ENCODE assay signal across 12 cellular contexts in the genomic region with DNA sequence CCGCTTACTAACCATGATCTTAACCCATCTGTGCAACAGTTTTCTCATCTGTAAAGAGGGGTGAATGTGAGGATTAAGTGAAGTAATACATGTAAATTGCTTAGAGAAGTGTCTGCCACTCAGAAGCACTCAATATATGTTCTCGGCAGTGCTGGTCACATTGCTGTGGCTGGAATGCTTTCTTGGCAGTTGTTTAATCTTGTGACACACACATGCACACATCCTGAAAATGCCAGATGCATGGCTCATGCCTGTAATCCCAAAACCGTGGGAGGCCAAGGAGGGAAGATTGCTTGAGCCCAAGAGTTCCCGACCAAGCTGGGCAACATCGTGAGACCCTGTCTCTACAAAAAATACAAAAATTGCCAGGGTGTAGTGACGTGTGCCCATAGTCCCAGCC. TPM values are rescaled to one million over a fixed set of nuclear protein-coding genes. Genes with fewer than 3 reads are reported as not detected.
DNase-seq lines count a peak whose midpoint lies in the region; ATAC-seq and TF ChIP-seq lines count a peak whose summit lies in the region.
"Had no signal": no experiment of that assay in that cellular context is flagged by ENCODE, and none has a peak within 500 bp of the region (broad histone marks: within the 10 kb centered on the region; RNA-seq: fewer than 3 reads in every experiment).

No MANE protein-coding gene starts in this region.

- WGBS in IMR-90 (ENCODE audit: extremely low coverage in 2 of 2, insufficient read length in 1 of 2), 2 experiments = 80% methylated on average over 1 of the region's 6 CpGs; no CpG with 5 or more reads in 1 of the 2 experiments
- WGBS in mesenchymal stem cell = 29% methylated on average over 5 of the region's 6 CpGs

- TF ChIP-seq CTCF in IMR-90 (conservative IDR thresholded peaks at IDR 0.05; ENCODE audit: low read depth, low read length) = no peak
- TF ChIP-seq CTCF in choroid plexus epithelial cell (conservative IDR thresholded peaks at IDR 0.05; ENCODE audit: low read depth, low read length) = no peak
- no peak for TF ChIP-seq CTCF in GM23338 (conservative IDR thresholded peaks at IDR 0.05; ENCODE audit: low read depth in 2 of 2)
- TF ChIP-seq CTCF in mesothelial cell of epicardium (IDR thresholded peaks at IDR 0.05; ENCODE audit: unreplicated experiment) = no peak

- H2BK5ac ChIP-seq in IMR-90 (ENCODE audit: low read depth, low read length, poor library complexity, severe bottlenecking) = peak overlapping the region; percentile 83
- no peak overlapping the region for H2BK5ac ChIP-seq in mesenchymal stem cell (ENCODE audit: low read depth, low read length, poor library complexity, severe bottlenecking)

- H2AK9ac ChIP-seq in IMR-90 (replicated peaks; ENCODE audit: low read depth, low read length, poor library complexity) = peak overlapping the region; percentile 48

- H3K4me2 ChIP-seq in IMR-90 (ENCODE audit: low read depth, low read length) (peak overlapping the region; percentile 14), mesenchymal stem cell (ENCODE audit: low read length, poor library complexity, severe bottlenecking) (no peak overlapping the region), GM23338 (no peak overlapping the region)

- H3K23ac ChIP-seq in IMR-90 (ENCODE audit: low read depth, low read length) (peak overlapping the region; percentile 51), mesenchymal stem cell (ENCODE audit: low read length in 2 of 2) (no peak overlapping the region)

- no peak overlapping the region for H3K4me3 Mint-ChIP-seq in GM23338
- H3K4me3 Mint-ChIP-seq in mesothelial cell of epicardium = no peak overlapping the region
- H3K4me3 Mint-ChIP-seq: CD4-positive, CD25-positive, alpha-beta regulatory T cell had no signal

- H3K4ac ChIP-seq in IMR-90 (ENCODE audit: low read depth, low read length) (peak overlapping the region; percentile 83), mesenchymal stem cell (ENCODE audit: low read depth in 1 of 2, low read length in 2 of 2) (no peak overlapping the region)

- intact Hi-C loops in IMR-90 (cut with micrococcal nuclease) = no loop called here

- H3F3A ChIP-seq in GM23338 (replicated peaks; ENCODE audit: low read depth) = no peaks in the 10 kb centered on the region

- TF ChIP-seq POLR2A in IMR-90 (IDR thresholded peaks at IDR 0.05; ENCODE audit: low read depth, low read length) = no peak

- H2AFZ ChIP-seq in IMR-90 (replicated peaks; ENCODE audit: low read length, poor library complexity) (peak overlapping the region; percentile 72), mesenchymal stem cell (ENCODE audit: low read depth, low read length) (no peak overlapping the region), GM23338 (no peak overlapping the region)

- H3K79me1 ChIP-seq in IMR-90 (ENCODE audit: low read depth in 1 of 2, low read length in 2 of 2) (0 out of 4 replicates have a peak, but pooled peaks cover 0 to 3% of the 10 kb centered on the region in 2 experiments), mesenchymal stem cell (replicated peaks; ENCODE audit: low read length, poor library complexity, severe bottlenecking) (no peaks in the 10 kb centered on the region)

- H3K79me2 ChIP-seq in GM23338 (replicated peaks; ENCODE audit: insufficient read depth) = no peaks in the 10 kb centered on the region

- no peak for TF ChIP-seq RAD21 in IMR-90 (IDR thresholded peaks at IDR 0.05; ENCODE audit: low read length)

- H3K9me1 ChIP-seq in IMR-90 (ENCODE audit: insufficient read depth, low read length) = peaks cover 16% of the 10 kb centered on the region

- POLR2A ChIA-PET in IMR-90 (lab: Charles Lee; ENCODE audit: unreplicated experiment) = no interaction called here

- no peak overlapping the region for H3K4me3 ChIP-seq in IMR-90 (ENCODE audit: insufficient read depth, low read depth, low read length)
- no peak overlapping the region for H3K4me3 ChIP-seq in choroid plexus epithelial cell (ENCODE audit: low read depth, low read length)
- no peak overlapping the region for H3K4me3 ChIP-seq in mesenchymal stem cell (ENCODE audit: insufficient read depth in 1 of 2, low read depth in 1 of 2, low read length in 2 of 2)
- H3K4me3 ChIP-seq in GM23338 = no peak overlapping the region
- H3K4me3 ChIP-seq: body of pancreas had no signal

- H3K36me3 Mint-ChIP-seq in GM23338 (ENCODE audit: low read depth) (no peaks in the 10 kb centered on the region), mesothelial cell of epicardium (no peaks in the 10 kb centered on the region)
- H3K36me3 Mint-ChIP-seq: CD4-positive, CD25-positive, alpha-beta regulatory T cell had no signal

- BruUV-seq in IMR-90 (replicated peaks; lab: Mats Ljungman, UMichigan) = no TSS peak

- H3K27me3 ChIP-seq in IMR-90 (ENCODE audit: control insufficient read depth, insufficient read depth, low read length) (no peaks in the 10 kb centered on the region; the same call in 1 of the 2 replicates), mesenchymal stem cell (ENCODE audit: control insufficient read depth in 1 of 2, insufficient read depth in 1 of 2, low read length in 2 of 2) (peaks cover 0 to 14% of the 10 kb centered on the region in 2 experiments), GM23338 (ENCODE audit: insufficient read depth) (no peaks in the 10 kb centered on the region)
- H3K27me3 ChIP-seq: body of pancreas had no signal

- peak overlapping the region; percentile 88 for H2BK20ac ChIP-seq in IMR-90 (ENCODE audit: low read depth, low read length)

- no peaks in the 10 kb centered on the region for H3K9me3 ChIP-seq in IMR-90 (ENCODE audit: control insufficient read depth, insufficient read depth, low read length)
- H3K9me3 ChIP-seq in mesenchymal stem cell (ENCODE audit: control insufficient read depth, low read length) = no peaks in the 10 kb centered on the region
- H3K9me3 ChIP-seq: body of pancreas had no signal

- H3K14ac ChIP-seq in IMR-90 (replicated peaks; ENCODE audit: low read depth, low read length) (peak overlapping the region; percentile 80), mesenchymal stem cell (ENCODE audit: low read length in 2 of 2) (no peak overlapping the region)

- peaks cover 27% of the 10 kb centered on the region for H3K4me1 Mint-ChIP-seq in GM23338
- no peaks in the 10 kb centered on the region for H3K4me1 Mint-ChIP-seq in mesothelial cell of epicardium

- peak; percentile 89 for ATAC-seq in IMR-90 (ENCODE audit: low read depth)
- no peak for ATAC-seq in GM23338
- ATAC-seq in HG02759 (IDR thresholded peaks at IDR 0.05; ENCODE audit: unreplicated experiment) = no peak
- ATAC-seq: body of pancreas had no signal

- H3K9me3 Mint-ChIP-seq in GM23338 (no peaks in the 10 kb centered on the region; the same call in 2 of the 3 replicates), mesothelial cell of epicardium (no peaks in the 10 kb centered on the region)
- H3K9me3 Mint-ChIP-seq: CD4-positive, CD25-positive, alpha-beta regulatory T cell had no signal

- in situ Hi-C loops in IMR-90 (cut with MboI; ENCODE audit: low sequenced_read_pairs) = no loop called here

- H2AK5ac ChIP-seq in IMR-90 (ENCODE audit: low read depth, low read length) (peak overlapping the region; percentile 82; the same call in 1 of the 2 replicates), mesenchymal stem cell (ENCODE audit: low read length, severe bottlenecking) (no peak overlapping the region)

- H3K18ac ChIP-seq in IMR-90 (ENCODE audit: low read depth, low read length) (peak overlapping the region; percentile 82), mesenchymal stem cell (ENCODE audit: low read depth in 1 of 2, low read length in 2 of 2) (no peak overlapping the region)

- H3K4me1 ChIP-seq in IMR-90 (ENCODE audit: control insufficient read depth, insufficient read depth, low read length) (peaks cover 12% of the 10 kb centered on the region), mesenchymal stem cell (ENCODE audit: control insufficient read depth, insufficient read depth, low read depth, low read length) (peaks cover 9% of the 10 kb centered on the region), GM23338 (ENCODE audit: insufficient read depth) (peaks cover 21% of the 10 kb centered on the region)
- H3K4me1 ChIP-seq: body of pancreas had no signal

- H2BK120ac ChIP-seq in IMR-90 (ENCODE audit: low read depth, low read length) (peak overlapping the region; percentile 90), mesenchymal stem cell (ENCODE audit: low read depth, low read length) (peak overlapping the region; percentile 57)

- H4K8ac ChIP-seq in IMR-90 (ENCODE audit: low read depth in 2 of 2, low read length in 2 of 2) (peak overlapping the region; percentile 79 to 91; a peak in 3 of 4 replicates), mesenchymal stem cell (ENCODE audit: low read length) (peak overlapping the region; percentile 8)

- H2BK15ac ChIP-seq in IMR-90 (ENCODE audit: low read depth, low read length) = peak overlapping the region; percentile 78; the same call in 2 of the 3 replicates
- no peak overlapping the region for H2BK15ac ChIP-seq in mesenchymal stem cell (ENCODE audit: low read depth, poor library complexity, severe bottlenecking)

- peak overlapping the region; percentile 50; the same call in 1 of the 2 replicates for H3K56ac ChIP-seq in IMR-90 (ENCODE audit: extremely low read depth, insufficient read depth, low read length)

- DNase-seq in AG08395 (ENCODE audit: low spot score) (peak; percentile 93), IMR-90 (peak; percentile 98), choroid plexus epithelial cell (ENCODE audit: low read depth) (peak; percentile 96), mesenchymal stem cell (peak; percentile 91), GM23338 (ENCODE audit: low spot score) (no peak), DMS53 treated with DMSO at 0.1 percent for 48 hours (lab: John Stamatoyannopoulos, UW; ENCODE audit: unreplicated experiment) (no peak), mesothelial cell of epicardium (ENCODE audit: low spot score in 2 of 2, unreplicated experiment in 2 of 2) (no peak)
- DNase-seq: body of pancreas; CD4-positive, CD25-positive, alpha-beta regulatory T cell; NCI-H1436 treated with DMSO at 0.1 percent for 48 hours had no signal

- CTCF ChIA-PET in IMR-90 (lab: Yijun Ruan, JAX) = interaction anchor here (0.5 to 1.0 kb wide), 3 partner anchors 8 to 351 kb away, joined by 3 to 4 read pairs (median 4); no protein-coding TSS in a partner anchor

- dilution Hi-C loops in IMR-90 (cut with HindIII; ENCODE audit: low sequenced_read_pairs, unreplicated experiment) = no loop called here

- no peak overlapping the region for H2BK12ac ChIP-seq in mesenchymal stem cell (ENCODE audit: low read length in 2 of 2)

- H3K36me3 ChIP-seq in IMR-90 (ENCODE audit: control insufficient read depth, insufficient read depth, low read length) = no peaks in the 10 kb centered on the region
- no peaks in the 10 kb centered on the region for H3K36me3 ChIP-seq in mesenchymal stem cell (ENCODE audit: control insufficient read depth in 1 of 2, insufficient read depth in 2 of 2, low read depth in 1 of 2, low read length in 2 of 2)
- no peaks in the 10 kb centered on the region for H3K36me3 ChIP-seq in GM23338 (ENCODE audit: insufficient read depth)

- peak overlapping the region; percentile 72 for H4K5ac ChIP-seq in IMR-90 (ENCODE audit: low read depth, low read length)

- H3K27me3 Mint-ChIP-seq in GM23338 (ENCODE audit: insufficient read depth, low read depth, poor library complexity) = peaks cover 14% of the 10 kb centered on the region
- H3K27me3 Mint-ChIP-seq in mesothelial cell of epicardium (ENCODE audit: low read depth) = peaks cover 16% of the 10 kb centered on the region

- no peaks in the 10 kb centered on the region for H3K9me2 ChIP-seq in GM23338 (ENCODE audit: insufficient read depth)

- H4K91ac ChIP-seq in IMR-90 (ENCODE audit: insufficient read depth, low read depth, low read length) (peak overlapping the region; percentile 76), mesenchymal stem cell (ENCODE audit: low read length) (no peak overlapping the region)

- H3K27ac Mint-ChIP-seq in GM23338 (no peak overlapping the region), mesothelial cell of epicardium (no peak overlapping the region)
- H3K27ac Mint-ChIP-seq: CD4-positive, CD25-positive, alpha-beta regulatory T cell had no signal

- peak overlapping the region; percentile 89 for H3K27ac ChIP-seq in IMR-90 (ENCODE audit: insufficient read depth, low read length)
- no peak overlapping the region for H3K27ac ChIP-seq in mesenchymal stem cell (ENCODE audit: low read length, poor library complexity, severe bottlenecking)
- no peak overlapping the region for H3K27ac ChIP-seq in GM23338 (ENCODE audit: low read depth)
- H3K27ac ChIP-seq: body of pancreas had no signal

- H4K20me1 ChIP-seq in IMR-90 (ENCODE audit: insufficient read depth, low read length) (no peaks in the 10 kb centered on the region), GM23338 (replicated peaks; ENCODE audit: insufficient read depth) (no peaks in the 10 kb centered on the region)

- H3K9ac ChIP-seq in IMR-90 (ENCODE audit: low read depth, low read length) (no peak overlapping the region), mesenchymal stem cell (ENCODE audit: low read length) (peak overlapping the region; percentile 75)

RNA-seq across cellular contexts. Expression of gene DMKN, which starts 4.9 kb away (rescaled TPM):
- total RNA-seq in IMR-90 (2012; rRNA removed) (0.28 and 0.36 TPM in 2 replicates), mesothelial cell of epicardium (161 to 172 TPM (median 171 TPM) in 3 replicates)
- polyA plus RNA-seq in IMR-90 (2012; rRNA removed) (2.2 and 2.4 TPM in 2 replicates), GM23338 (2016; fragmentation: Nextera tagmentation; extraction: Ambion mirVana) (569 and 615 TPM in 2 replicates)
- polyA plus RNA-seq in IMR-90 (2012; cell fraction: cytosol; rRNA removed) = 1.8 and 3.3 TPM in 2 replicates
- 1.3 and 3.8 TPM in 2 replicates for polyA plus RNA-seq in IMR-90 (2012; cell fraction: nucleus; rRNA removed; ENCODE audit: low replicate concordance)
- 11.3 TPM for polyA plus RNA-seq in mesenchymal stem cell (2013, experiment 1 of 2)
- 11.6 TPM for polyA plus RNA-seq in mesenchymal stem cell (2013, experiment 2 of 2)
- total RNA-seq in GM23338 (2014; rRNA removed; shearing (Covaris generic)) = 259 and 276 TPM in 2 replicates
- total RNA-seq: CD4-positive, CD25-positive, alpha-beta regulatory T cell had no signal

RNA-seq across cellular contexts. Expression of gene SBSN, which starts 9.8 kb away (rescaled TPM):
- total RNA-seq in IMR-90 (2012; rRNA removed) (0.56 and 0.72 TPM in 2 replicates), mesothelial cell of epicardium (0.32 to 0.49 TPM (median 0.47 TPM) in 3 replicates)
- polyA plus RNA-seq in IMR-90 (2012; rRNA removed) (6.4 and 6.9 TPM in 2 replicates), GM23338 (2016; fragmentation: Nextera tagmentation; extraction: Ambion mirVana) (0.39 and 0.42 TPM in 2 replicates)
- polyA plus RNA-seq in IMR-90 (2012; cell fraction: cytosol; rRNA removed) = 5.1 and 5.4 TPM in 2 replicates
- polyA plus RNA-seq in IMR-90 (2012; cell fraction: nucleus; rRNA removed; ENCODE audit: low replicate concordance) = 1.8 and 3.5 TPM in 2 replicates
- polyA plus RNA-seq in mesenchymal stem cell (2013, experiment 1 of 2) = 0.25 TPM
- polyA plus RNA-seq in mesenchymal stem cell (2013, experiment 2 of 2) = 0.23 TPM
- not detected in 2 replicates for total RNA-seq in GM23338 (2014; rRNA removed; shearing (Covaris generic))
- total RNA-seq: body of pancreas; CD4-positive, CD25-positive, alpha-beta regulatory T cell; HT-29 had no signal
- polyA plus RNA-seq: CD4-positive, CD25-positive, alpha-beta regulatory T cell had no signal

RNA-seq across cellular contexts. Expression of gene GAPDHS, which starts 14.9 kb away (rescaled TPM):
- total RNA-seq in IMR-90 (2012; rRNA removed) = not detected in 2 replicates
- polyA plus RNA-seq in IMR-90 (2012; rRNA removed) = not detected in 2 replicates
- polyA plus RNA-seq in IMR-90 (2012; cell fraction: cytosol; rRNA removed) = not detected in 2 replicates
- not detected in 2 replicates for polyA plus RNA-seq in IMR-90 (2012; cell fraction: nucleus; rRNA removed; ENCODE audit: low replicate concordance)
- not detected for polyA plus RNA-seq in mesenchymal stem cell (2013, experiment 1 of 2)
- not detected for polyA plus RNA-seq in mesenchymal stem cell (2013, experiment 2 of 2)
- total RNA-seq in GM23338 (2014; rRNA removed; shearing (Covaris generic)) = not detected in 2 replicates
- polyA plus RNA-seq in GM23338 (2016; fragmentation: Nextera tagmentation; extraction: Ambion mirVana) = 0.21 TPM in 1 of 2 replicates, not detected in the other
- not detected in 3 replicates for total RNA-seq in mesothelial cell of epicardium
- total RNA-seq: body of pancreas; CD4-positive, CD25-positive, alpha-beta regulatory T cell; HT-29 had no signal
- polyA plus RNA-seq: CD4-positive, CD25-positive, alpha-beta regulatory T cell had no signal

RNA-seq across cellular contexts. Expression of gene TMEM147, which starts 27.1 kb away (rescaled TPM):
- total RNA-seq in IMR-90 (2012; rRNA removed) (59.2 and 67.6 TPM in 2 replicates), mesothelial cell of epicardium (82.2 to 82.7 TPM (median 82.3 TPM) in 3 replicates)
- polyA plus RNA-seq in IMR-90 (2012; rRNA removed) (108 and 132 TPM in 2 replicates), GM23338 (2016; fragmentation: Nextera tagmentation; extraction: Ambion mirVana) (272 TPM in 2 replicates)
- 134 and 148 TPM in 2 replicates for polyA plus RNA-seq in IMR-90 (2012; cell fraction: cytosol; rRNA removed)
- polyA plus RNA-seq in IMR-90 (2012; cell fraction: nucleus; rRNA removed; ENCODE audit: low replicate concordance) = 73.5 and 106 TPM in 2 replicates
- 108 TPM for polyA plus RNA-seq in mesenchymal stem cell (2013, experiment 1 of 2)
- polyA plus RNA-seq in mesenchymal stem cell (2013, experiment 2 of 2) = 109 TPM
- total RNA-seq in GM23338 (2014; rRNA removed; shearing (Covaris generic)) = 164 and 170 TPM in 2 replicates

RNA-seq across cellular contexts. Expression of gene KRTDAP, which starts 28.0 kb away (rescaled TPM):
- not detected in 2 replicates for total RNA-seq in IMR-90 (2012; rRNA removed)
- not detected in 2 replicates for polyA plus RNA-seq in IMR-90 (2012; rRNA removed)
- not detected in 2 replicates for polyA plus RNA-seq in IMR-90 (2012; cell fraction: cytosol; rRNA removed)
- not detected in 2 replicates for polyA plus RNA-seq in IMR-90 (2012; cell fraction: nucleus; rRNA removed; ENCODE audit: low replicate concordance)
- polyA plus RNA-seq in mesenchymal stem cell (2013, experiment 1 of 2) = not detected
- polyA plus RNA-seq in mesenchymal stem cell (2013, experiment 2 of 2) = 0.12 TPM
- not detected in 2 replicates for total RNA-seq in GM23338 (2014; rRNA removed; shearing (Covaris generic))
- polyA plus RNA-seq in GM23338 (2016; fragmentation: Nextera tagmentation; extraction: Ambion mirVana) = 1.6 and 2.7 TPM in 2 replicates
- 1.9 to 3.3 TPM (median 2.5 TPM) in 3 replicates for total RNA-seq in mesothelial cell of epicardium
- total RNA-seq: body of pancreas; CD4-positive, CD25-positive, alpha-beta regulatory T cell; HT-29 had no signal
- polyA plus RNA-seq: CD4-positive, CD25-positive, alpha-beta regulatory T cell had no signal

Comparison
In these comparisons a context has a peak if more than half of its experiments do, and no peak if none do; other contexts are left out.
1. DNase-seq: peak in AG08395 (single experiment), IMR-90 (single experiment), choroid plexus epithelial cell (single experiment) and mesenchymal stem cell (single experiment); none in GM23338 (single experiment), DMS53 treated with DMSO at 0.1 percent for 48 hours (single experiment) and mesothelial cell of epicardium (0 of 2).
2. RNA of gene DMKN, which starts 4.9 kb away (total RNA-seq): 259 to 276 TPM in GM23338 and 161 to 172 TPM in mesothelial cell of epicardium; 0.28 to 0.36 TPM in IMR-90; every median in the first group is over 100 times any median in the second.